8 cellular contexts compared by ENCODE assay signal in genomic region chr2:72148975-72149555, GRCh38. TPM values are rescaled to one million over a fixed set of nuclear protein-coding genes. Genes with fewer than 3 reads are reported as not detected.
DNase-seq lines count a peak whose midpoint lies in the region; ATAC-seq and TF ChIP-seq lines count a peak whose summit lies in the region.

No MANE protein-coding gene starts in this region.

- H3K36me3 Mint-ChIP-seq in activated CD4-positive, alpha-beta memory T cell treated with anti-CD3 and anti-CD28 coated beads, Interleukin-2, amount 10 ng/mL, durations not matched to agents 7 days and 5 days (ENCODE audit: low read depth) = peaks cover 6% of the 10 kb centered on the region

- no peak overlapping the region for H3K27ac Mint-ChIP-seq in activated CD4-positive, alpha-beta memory T cell treated with anti-CD3 and anti-CD28 coated beads, Interleukin-2, amount 10 ng/mL, durations not matched to agents 7 days and 5 days

- H3K9me3 Mint-ChIP-seq in activated CD4-positive, alpha-beta memory T cell treated with anti-CD3 and anti-CD28 coated beads, Interleukin-2, amount 10 ng/mL, durations not matched to agents 7 days and 5 days = no peaks in the 10 kb centered on the region

- RAD21 ChIA-PET in HCT116 (lab: Charles Lee; ENCODE audit: low non-redundant PET in 1 of 2, low total read pairs in 2 of 2, uncharacterized antibody in 2 of 2, unreplicated experiment in 2 of 2) = interaction anchor here (0.6 to 0.7 kb wide), 4 partner anchors 225 to 529 kb away, joined by 3 to 5 read pairs (median 3); no protein-coding TSS in a partner anchor

- peak; percentile 55 for DNase-seq in AG08395 (ENCODE audit: low spot score)
- no peak for DNase-seq in HCT116 (ENCODE audit: low read depth, low spot score)
- DNase-seq in activated CD4-positive, alpha-beta memory T cell treated with anti-CD3 and anti-CD28 coated beads, Interleukin-2, amount 10 ng/mL, durations not matched to agents 7 days and 5 days = peak; percentile 16
- peak in 1 of 2 donors; percentile 54 for DNase-seq in foreskin fibroblast
- no peak for DNase-seq in cerebellar cortex (ENCODE audit: low spot score)

- H3K4me3 ChIP-seq in HCT116 (replicated peaks in 1 of 2; ENCODE audit: low read depth in 1 of 2, low read length in 2 of 2) = peak overlapping the region; percentile 47 to 56
- peak overlapping the region; percentile 45 to 65 for H3K4me3 ChIP-seq in foreskin fibroblast (ENCODE audit: low read depth in 1 of 2, low read length in 2 of 2)
- H3K4me3 ChIP-seq in neural cell (ENCODE audit: low read length) = peak overlapping the region; percentile 66

- TF ChIP-seq POLR2A in HCT116 (IDR thresholded peaks at IDR 0.05; ENCODE audit: borderline replicate concordance, extremely low read depth, insufficient read depth, insufficient read length) = no peak

- H2AFZ ChIP-seq in HCT116 (ENCODE audit: low read depth, low read length, poor library complexity, severe bottlenecking) (no peak overlapping the region), neural cell (ENCODE audit: low read depth, low read length) (no peak overlapping the region)

- TF ChIP-seq EP300 in neural cell (conservative IDR thresholded peaks at IDR 0.05; ENCODE audit: poor library complexity, severe bottlenecking) = no peak

- H3K27me3 ChIP-seq in HCT116 (ENCODE audit: insufficient read depth, low read length) (no peaks in the 10 kb centered on the region), neural cell (ENCODE audit: insufficient read depth, low read depth, low read length) (peaks cover 70% of the 10 kb centered on the region)

- peak overlapping the region; percentile 81 for H3K4me2 ChIP-seq in HCT116 (ENCODE audit: low read length)
- peak overlapping the region; percentile 79 for H3K4me2 ChIP-seq in neural cell (ENCODE audit: low read length)

- H3K27ac ChIP-seq in HCT116 (ENCODE audit: low read depth, low read length) (no peak overlapping the region), neural cell (ENCODE audit: low read length) (no peak overlapping the region)

- H3K9ac ChIP-seq in HCT116 (ENCODE audit: low read length) = no peak overlapping the region
- no peak overlapping the region for H3K9ac ChIP-seq in neural cell (ENCODE audit: low read length)

- H4K20me1 ChIP-seq in HCT116 (ENCODE audit: insufficient read depth) (no peaks in the 10 kb centered on the region), neural cell (ENCODE audit: insufficient read depth) (no peaks in the 10 kb centered on the region)

- H3K27me3 Mint-ChIP-seq in activated CD4-positive, alpha-beta memory T cell treated with anti-CD3 and anti-CD28 coated beads, Interleukin-2, amount 10 ng/mL, durations not matched to agents 7 days and 5 days = peaks cover 62% of the 10 kb centered on the region

- CTCF ChIA-PET in HCT116 (lab: Charles Lee) = interaction anchor here (1.0 to 1.7 kb wide), 4 partner anchors 215 to 600 kb away, joined by 3 to 7 read pairs (median 4); no protein-coding TSS in a partner anchor
- CTCF ChIA-PET in activated CD4-positive, alpha-beta memory T cell treated with anti-CD3 and anti-CD28 coated beads, Interleukin-2, amount 10 ng/mL, durations not matched to agents 7 days and 5 days (lab: Charles Lee) = interaction anchor here (1.5 to 1.7 kb wide), 2 partner anchors 225 to 603 kb away, joined by 3 to 6 read pairs; no protein-coding TSS in a partner anchor

- no peak for TF ChIP-seq CTCF in HCT116 (IDR thresholded peaks at IDR 0.05 in 2 of 3, conservative IDR thresholded peaks at IDR 0.05 in 1 of 3; ENCODE audit: borderline replicate concordance in 1 of 3, insufficient read depth in 1 of 3, low read depth in 2 of 3, low read length in 2 of 3)
- TF ChIP-seq CTCF in foreskin fibroblast (IDR thresholded peaks at IDR 0.05; ENCODE audit: low read depth, low read length) = no peak
- no peak for TF ChIP-seq CTCF in neural cell (IDR thresholded peaks at IDR 0.05; ENCODE audit: poor library complexity, severe bottlenecking)

- H3K4me1 ChIP-seq in HCT116 (ENCODE audit: control insufficient read depth in 1 of 2, insufficient read depth in 2 of 2, low read length in 2 of 2) = peaks cover 12 to 37% of the 10 kb centered on the region in 2 experiments; a peak in 3 of 4 replicates

- POLR2A ChIA-PET in HCT116 (lab: Charles Lee) = interaction anchor here (0.6 kb wide), 1 partner anchor 226 kb away, joined by 6 read pairs; no protein-coding TSS in a partner anchor
- POLR2A ChIA-PET in activated CD4-positive, alpha-beta memory T cell treated with anti-CD3 and anti-CD28 coated beads, Interleukin-2, amount 10 ng/mL, durations not matched to agents 7 days and 5 days (lab: Charles Lee) = no interaction called here

- intact Hi-C loops in HCT116 (cut with micrococcal nuclease) = no loop called here

- H3K9me3 ChIP-seq in HCT116 (ENCODE audit: control insufficient read depth in 1 of 2, insufficient read depth in 1 of 2, low read depth in 1 of 2, low read length in 2 of 2) (no peaks in the 10 kb centered on the region), neural cell (ENCODE audit: low read length) (no peaks in the 10 kb centered on the region)

- no TSS peak for BruUV-seq in HCT116 (replicated peaks; lab: Mats Ljungman, UMichigan)

- H3K4me1 Mint-ChIP-seq in activated CD4-positive, alpha-beta memory T cell treated with anti-CD3 and anti-CD28 coated beads, Interleukin-2, amount 10 ng/mL, durations not matched to agents 7 days and 5 days = peaks cover 34% of the 10 kb centered on the region

- TF ChIP-seq RAD21 in HCT116 (IDR thresholded peaks at IDR 0.05; ENCODE audit: low read depth) = no peak
- TF ChIP-seq RAD21 in neural cell (conservative IDR thresholded peaks at IDR 0.05) = no peak

- H3K36me3 ChIP-seq in HCT116 (ENCODE audit: control insufficient read depth in 1 of 2, insufficient read depth in 2 of 2, low read length in 2 of 2) (no peaks in the 10 kb centered on the region), neural cell (ENCODE audit: insufficient read depth, low read length) (no peaks in the 10 kb centered on the region)

- peak overlapping the region; percentile 63 for H3K4me3 Mint-ChIP-seq in activated CD4-positive, alpha-beta memory T cell treated with anti-CD3 and anti-CD28 coated beads, Interleukin-2, amount 10 ng/mL, durations not matched to agents 7 days and 5 days

- H3K9me2 ChIP-seq in HCT116 (ENCODE audit: insufficient read depth) = no peaks in the 10 kb centered on the region
- H3K9me2 ChIP-seq in neural cell (ENCODE audit: insufficient read depth, low read length) = no peaks in the 10 kb centered on the region

- ATAC-seq in HCT116 (peak; percentile 40), GM18519 (IDR thresholded peaks at IDR 0.05; ENCODE audit: low FRiP score, unreplicated experiment) (no peak), GM18858 (IDR thresholded peaks at IDR 0.05; ENCODE audit: unreplicated experiment) (no peak)

- no peaks in the 10 kb centered on the region for H3F3A ChIP-seq in neural cell (ENCODE audit: insufficient read depth, low read length, poor library complexity, severe bottlenecking)

- H3K79me2 ChIP-seq in HCT116 (ENCODE audit: insufficient read depth, low read length) (no peaks in the 10 kb centered on the region), neural cell (replicated peaks; ENCODE audit: insufficient read depth, low read length) (no peaks in the 10 kb centered on the region)

TF ChIP-seq in HCT116, 20 proteins besides CTCF, POLR2A, EP300 and RAD21:
- TF ChIP-seq ZNF274 (IDR thresholded peaks at IDR 0.05; ENCODE audit: low read depth, low read length) (no peak), EZH2phosphoT487 (IDR thresholded peaks at IDR 0.05; ENCODE audit: borderline replicate concordance) (no peak), ATF3 (IDR thresholded peaks at IDR 0.05) (no peak)

TF ChIP-seq in neural cell, 6 proteins besides CTCF, POLR2A, EP300 and RAD21:
- TF ChIP-seq SMC3 (conservative IDR thresholded peaks at IDR 0.05; ENCODE audit: poor library complexity) = no peak
- no peak for TF ChIP-seq REST (IDR thresholded peaks at IDR 0.05; ENCODE audit: borderline replicate concordance)
- TF ChIP-seq POLR2AphosphoS5 (IDR thresholded peaks at IDR 0.05) = no peak
- TF ChIP-seq MXI1 (conservative IDR thresholded peaks at IDR 0.05; ENCODE audit: poor library complexity, severe bottlenecking) = no peak
- TF ChIP-seq TAF1 (IDR thresholded peaks at IDR 0.05; ENCODE audit: low read depth) = no peak
- TF ChIP-seq EZH2 (IDR thresholded peaks at IDR 0.05; ENCODE audit: borderline replicate concordance, insufficient read depth, low read length, poor library complexity, severe bottlenecking) = no peak

RNA-seq across cellular contexts. Expression of gene CYP26B1, which starts 1.4 kb away (rescaled TPM):
- 21.1 TPM for total RNA-seq in HCT116 (2021; ENCODE audit: unreplicated experiment)
- polyA plus RNA-seq in HCT116 (2012) = 11.6 and 11.9 TPM in 2 replicates
- total RNA-seq in activated CD4-positive, alpha-beta memory T cell treated with anti-CD3 and anti-CD28 coated beads, Interleukin-2, amount 10 ng/mL, durations not matched to agents 7 days and 5 days = not detected
- polyA plus RNA-seq in neural cell = 0.56 and 0.83 TPM in 2 replicates
- 1.5 and 2.2 TPM in 2 replicates for polyA minus RNA-seq in neural cell

Comparison
In these comparisons a context has a peak if more than half of its experiments do, and no peak if none do; other contexts are left out.
1. DNase-seq: peak in AG08395 (single experiment) and activated CD4-positive, alpha-beta memory T cell treated with anti-CD3 and anti-CD28 coated beads, Interleukin-2, amount 10 ng/mL, durations not matched to agents 7 days and 5 days (single experiment); none in HCT116 (single experiment) and cerebellar cortex (single experiment).
2. RNA of gene CYP26B1, which starts 1.4 kb away (total RNA-seq): 21.1 TPM in HCT116 (single experiment); not detected in activated CD4-positive, alpha-beta memory T cell treated with anti-CD3 and anti-CD28 coated beads, Interleukin-2, amount 10 ng/mL, durations not matched to agents 7 days and 5 days; every median in the first group is over 10 times any median in the second.
3. Peak in every context shown above with its lines, with median percentiles within 50 percentile points of each other: H3K4me3 ChIP-seq.